ENCODE assay signal across 8 cellular contexts in the genomic region with DNA sequence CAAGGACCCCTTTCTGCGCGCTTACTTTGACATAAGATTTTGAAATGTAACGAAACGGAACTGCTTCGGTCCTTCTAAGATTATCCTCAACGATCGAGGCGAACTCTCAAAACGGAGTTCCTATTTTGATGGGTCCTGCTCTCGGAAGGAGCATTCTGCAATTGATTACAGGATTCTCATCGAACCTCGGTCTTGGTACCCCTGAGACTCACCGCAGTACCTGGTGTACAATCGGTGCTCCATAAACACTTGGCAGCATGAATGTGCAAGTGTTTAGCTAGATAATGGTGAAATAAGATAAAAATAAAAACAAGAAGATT. TPM values are rescaled to one million over a fixed set of nuclear protein-coding genes. Genes with fewer than 3 reads are reported as not detected.
DNase-seq lines count a peak whose midpoint lies in the region; ATAC-seq, FAIRE-seq and TF ChIP-seq lines count a peak whose summit lies in the region.

No MANE protein-coding gene starts in this region.

- H3K4me3 ChIP-seq in bronchial epithelial cell (ENCODE audit: low read depth, low read length) (peak overlapping the region; percentile 85), mononuclear cell (ENCODE audit: low read length) (peak overlapping the region; percentile 96)

- peaks cover 32% of the 10 kb centered on the region for H3K4me1 ChIP-seq in mononuclear cell (ENCODE audit: insufficient read depth, low read length)

- peak; percentile 14 for ATAC-seq in GM19328 (IDR thresholded peaks at IDR 0.05; ENCODE audit: unreplicated experiment)
- ATAC-seq in HG03442 (IDR thresholded peaks at IDR 0.05; ENCODE audit: unreplicated experiment) = peak; percentile 8
- ATAC-seq in GM21786 (IDR thresholded peaks at IDR 0.05; ENCODE audit: unreplicated experiment) = no peak

- H3K36me3 ChIP-seq in bronchial epithelial cell (ENCODE audit: control insufficient read depth, insufficient read depth, low read length) = peaks cover 3% of the 10 kb centered on the region

- no peaks in the 10 kb centered on the region for H3K27me3 ChIP-seq in bronchial epithelial cell (ENCODE audit: control insufficient read depth, insufficient read depth, low read length)
- no peaks in the 10 kb centered on the region for H3K27me3 ChIP-seq in mononuclear cell (ENCODE audit: insufficient read depth, low read length)

- no peak for FAIRE-seq in bronchial epithelial cell (lab: Jason Lieb, UNC)

- no peak for TF ChIP-seq CTCF in bronchial epithelial cell (IDR thresholded peaks at IDR 0.05; ENCODE audit: insufficient read depth, low read length, severe bottlenecking)

- no peaks in the 10 kb centered on the region for H3K9me3 ChIP-seq in mononuclear cell (ENCODE audit: low read depth, low read length)

- DNase-seq in bronchial epithelial cell (ENCODE audit: low read depth) (no peak), medulla oblongata (ENCODE audit: extremely low spot score) (no peak), NCI-H2227 (lab: John Stamatoyannopoulos, UW; ENCODE audit: unreplicated experiment) (no peak), DMS 273 (lab: John Stamatoyannopoulos, UW; ENCODE audit: unreplicated experiment) (no peak)

RNA-seq across cellular contexts. Expression of gene NEMF, which starts 0.5 kb away (rescaled TPM):
- total RNA-seq in bronchial epithelial cell = 30.3 and 45.8 TPM in 2 replicates
- 166 TPM for total RNA-seq in mononuclear cell

RNA-seq across cellular contexts. Expression of gene ARF6, which starts 39.8 kb away (rescaled TPM):
- 83.2 and 90.0 TPM in 2 replicates for total RNA-seq in bronchial epithelial cell
- total RNA-seq in mononuclear cell = 92.5 TPM
